14 cellular contexts compared by ENCODE assay signal in the genomic region with DNA sequence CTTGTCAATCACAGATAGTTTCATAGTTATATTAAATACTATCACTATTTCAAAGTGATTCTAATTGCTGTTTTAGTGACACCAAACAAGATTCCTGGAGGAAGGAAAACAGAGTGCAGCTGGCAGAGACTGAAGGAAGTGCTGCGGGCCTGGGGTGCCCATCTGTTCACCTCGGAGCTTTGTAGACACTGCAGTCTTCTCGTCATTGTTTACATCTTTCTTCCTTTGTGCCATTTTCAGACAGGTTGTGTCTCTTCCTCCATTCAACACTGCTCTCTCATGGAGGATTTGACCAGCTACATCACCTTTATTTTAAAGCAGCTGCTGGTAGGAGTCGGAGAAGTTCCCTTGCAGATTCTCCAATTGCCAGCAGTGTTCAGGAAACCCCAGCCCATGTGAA. TPM values are rescaled to one million over a fixed set of nuclear protein-coding genes. Genes with fewer than 3 reads are reported as not detected.
"Had no signal": no experiment of that assay in that cellular context is flagged by ENCODE, and none has a peak within 500 bp of the region (broad histone marks: within the 10 kb centered on the region; RNA-seq: fewer than 3 reads in every experiment).

No MANE protein-coding gene starts in this region.

- H3K36me3 ChIP-seq: stomach, thoracic aorta had no signal

- H3K9me3 ChIP-seq: stomach, thoracic aorta had no signal

- DNase-seq: activated CD4-positive, alpha-beta T cell treated with anti-CD3 and anti-CD28 coated beads, Interleukin-2, amount 10 ng/mL, durations not matched to agents 7 days and 5 days; activated CD4-positive, CD25-positive, alpha-beta regulatory T cell; activated CD8-positive, alpha-beta memory T cell treated with anti-CD3 and anti-CD28 coated beads for 24 hours; activated naive CD4-positive, alpha-beta T cell treated with anti-CD3 and anti-CD28 coated beads, Interleukin-2, amount 50 U/mL, for 16 hours; endodermal cell; mammary epithelial cell; stimulated activated CD4-positive, alpha-beta T cell treated with anti-CD3 and anti-CD28 coated beads, Interleukin-15, amount 100 ng/mL, for 24 hours; stimulated activated CD4-positive, alpha-beta T cell treated with anti-CD3 and anti-CD28 coated beads, Interleukin-4, amount 100 ng/mL, for 24 hours; stomach; T-helper 17 cell had no signal

- H3K4me1 Mint-ChIP-seq: activated CD4-positive, alpha-beta T cell treated with anti-CD3 and anti-CD28 coated beads, Interleukin-2, amount 10 ng/mL, durations not matched to agents 7 days and 5 days had no signal

- H3K4me3 ChIP-seq: stomach, thoracic aorta had no signal

- H3K4me1 ChIP-seq: stomach had no signal

- H3K4me3 Mint-ChIP-seq: activated CD4-positive, alpha-beta T cell treated with anti-CD3 and anti-CD28 coated beads, Interleukin-2, amount 10 ng/mL, durations not matched to agents 7 days and 5 days; dendritic cell treated with granulocyte-macrophage colony-stimulating factor and Interleukin-4, amounts not matched to agents 40 ng/mL and 50 ng/mL, for 4 days; endodermal cell; natural killer cell treated with Interleukin-12 subunit alpha and Interleukin-12 subunit beta and Interleukin-15 and Interleukin-18, amount 100 ng/mL, for 72 hours; T-helper 17 cell had no signal

- H3K9me3 Mint-ChIP-seq: activated CD4-positive, alpha-beta T cell treated with anti-CD3 and anti-CD28 coated beads, Interleukin-2, amount 10 ng/mL, durations not matched to agents 7 days and 5 days; dendritic cell treated with granulocyte-macrophage colony-stimulating factor and Interleukin-4, amounts not matched to agents 40 ng/mL and 50 ng/mL, for 4 days; endodermal cell; natural killer cell treated with Interleukin-12 subunit alpha and Interleukin-12 subunit beta and Interleukin-15 and Interleukin-18, amount 100 ng/mL, for 72 hours had no signal

- H3K27ac Mint-ChIP-seq: activated CD4-positive, alpha-beta T cell treated with anti-CD3 and anti-CD28 coated beads, Interleukin-2, amount 10 ng/mL, durations not matched to agents 7 days and 5 days; dendritic cell treated with granulocyte-macrophage colony-stimulating factor and Interleukin-4, amounts not matched to agents 40 ng/mL and 50 ng/mL, for 4 days; endodermal cell; natural killer cell treated with Interleukin-12 subunit alpha and Interleukin-12 subunit beta and Interleukin-15 and Interleukin-18, amount 100 ng/mL, for 72 hours; T-helper 17 cell had no signal

- H3K27ac ChIP-seq: stomach, thoracic aorta had no signal

- H3K36me3 Mint-ChIP-seq: natural killer cell treated with Interleukin-12 subunit alpha and Interleukin-12 subunit beta and Interleukin-15 and Interleukin-18, amount 100 ng/mL, for 72 hours had no signal

- ATAC-seq: left lobe of liver; natural killer cell treated with Interleukin-12 subunit alpha and Interleukin-12 subunit beta and Interleukin-15 and Interleukin-18, amount 100 ng/mL, for 72 hours; T-helper 17 cell had no signal

RNA-seq across cellular contexts. Expression of a gene that starts 37.3 kb away (rescaled TPM):
- total RNA-seq: activated CD4-positive, alpha-beta T cell treated with anti-CD3 and anti-CD28 coated beads, Interleukin-2, amount 10 ng/mL, durations not matched to agents 7 days and 5 days; natural killer cell treated with Interleukin-12 subunit alpha and Interleukin-12 subunit beta and Interleukin-15 and Interleukin-18, amount 100 ng/mL, for 72 hours; T-helper 17 cell had no signal
